Comparison of ENCODE assay signal across 1 cellular context in genomic region chr11:72740562-72741428, GRCh38.
TF ChIP-seq lines count a peak whose summit lies in the region.

No MANE protein-coding gene starts in this region.

TF ChIP-seq in HCT116, 20 proteins besides CTCF, POLR2A, EP300 and RAD21 (continued from another document):
- TF ChIP-seq ZNF274 (IDR thresholded peaks at IDR 0.05; ENCODE audit: low read depth, low read length) (no peak), REST (IDR thresholded peaks at IDR 0.05; ENCODE audit: low read depth) (no peak), ZFX (IDR thresholded peaks at IDR 0.05) (no peak), SP1 (IDR thresholded peaks at IDR 0.05; ENCODE audit: low read depth) (no peak), ELF1 (IDR thresholded peaks at IDR 0.05; ENCODE audit: borderline replicate concordance, low read depth) (no peak), TCF7L2 (IDR thresholded peaks at IDR 0.05; ENCODE audit: borderline replicate concordance, extremely low read depth, insufficient read depth, insufficient read length) (no peak)
TF ChIP-seq in HCT116: peak in this region for 0.
